Comparison of ENCODE assay signal across 1 cellular context in genomic region chr17:47705536-47706481, GRCh38.
TF ChIP-seq lines count a peak whose summit lies in the region.

No MANE protein-coding gene starts in this region.

TF ChIP-seq in GM12878, 131 proteins besides CTCF, POLR2A, EP300 and RAD21:
- TF ChIP-seq HDGF (IDR thresholded peaks at IDR 0.05) (no peak), MYC (IDR thresholded peaks at IDR 0.05; ENCODE audit: insufficient read depth, insufficient read length, insufficient replicate concordance, low read length, severe bottlenecking) (no peak), SIX5 (IDR thresholded peaks at IDR 0.05; ENCODE audit: low read depth, low read length, severe bottlenecking) (no peak), RCOR1 (conservative IDR thresholded peaks at IDR 0.05; ENCODE audit: low read depth, low read length) (no peak), SMAD1 (IDR thresholded peaks at IDR 0.05; ENCODE audit: low read depth, partially characterized antibody) (no peak), PAX8 (IDR thresholded peaks at IDR 0.05) (no peak), ZNF217 (IDR thresholded peaks at IDR 0.05) (no peak), YY1 (IDR thresholded peaks at IDR 0.05; ENCODE audit: low read depth, low read length) (no peak), IRF4 (IDR thresholded peaks at IDR 0.05; ENCODE audit: low read depth, low read length) (no peak)
